1 cellular context compared by ENCODE assay signal in the genomic region with DNA sequence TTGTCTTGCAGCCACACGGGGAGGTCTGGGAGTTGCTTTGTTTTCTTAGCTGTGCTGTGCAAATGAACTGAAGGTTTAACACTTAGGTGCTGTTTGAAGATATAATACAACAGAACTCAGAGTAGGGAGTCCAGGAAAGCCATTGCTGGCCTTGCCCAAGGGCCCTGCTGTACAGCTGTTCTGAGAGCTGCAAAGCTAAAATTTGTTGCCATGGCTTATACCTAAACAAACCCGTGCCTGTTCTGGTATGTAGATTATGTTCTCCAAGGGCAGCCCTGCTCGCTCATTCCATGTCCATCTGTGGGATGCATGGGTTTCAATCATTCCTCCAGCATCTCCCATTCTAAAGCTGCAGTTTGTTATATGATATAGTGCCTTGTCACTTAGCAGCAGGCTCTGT.
TF ChIP-seq lines count a peak whose summit lies in the region.

No MANE protein-coding gene starts in this region.

TF ChIP-seq in A549, 52 proteins besides CTCF, POLR2A, EP300 and RAD21 (continued from another document):
- TF ChIP-seq, protein P1, sequence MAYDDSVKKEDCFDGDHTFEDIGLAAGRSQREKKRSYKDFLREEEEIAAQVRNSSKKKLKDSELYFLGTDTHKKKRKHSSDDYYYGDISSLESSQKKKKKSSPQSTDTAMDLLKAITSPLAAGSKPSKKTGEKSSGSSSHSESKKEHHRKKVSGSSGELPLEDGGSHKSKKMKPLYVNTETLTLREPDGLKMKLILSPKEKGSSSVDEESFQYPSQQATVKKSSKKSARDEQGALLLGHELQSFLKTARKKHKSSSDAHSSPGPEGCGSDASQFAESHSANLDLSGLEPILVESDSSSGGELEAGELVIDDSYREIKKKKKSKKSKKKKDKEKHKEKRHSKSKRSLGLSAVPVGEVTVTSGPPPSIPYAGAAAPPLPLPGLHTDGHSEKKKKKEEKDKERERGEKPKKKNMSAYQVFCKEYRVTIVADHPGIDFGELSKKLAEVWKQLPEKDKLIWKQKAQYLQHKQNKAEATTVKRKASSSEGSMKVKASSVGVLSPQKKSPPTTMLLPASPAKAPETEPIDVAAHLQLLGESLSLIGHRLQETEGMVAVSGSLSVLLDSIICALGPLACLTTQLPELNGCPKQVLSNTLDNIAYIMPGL (CRISPR knock-in tag; IDR thresholded peaks at IDR 0.05; ENCODE audit: borderline replicate concordance) = no peak
- TF ChIP-seq JUNB (IDR thresholded peaks at IDR 0.05) (no peak), RCOR1 (IDR thresholded peaks at IDR 0.05; ENCODE audit: low read depth, low read length) (no peak), BHLHE40 (IDR thresholded peaks at IDR 0.05; ENCODE audit: low read depth, low read length) (no peak), MAX (IDR thresholded peaks at IDR 0.05) (no peak), NPAS2 (CRISPR knock-in tag; IDR thresholded peaks at IDR 0.05; ENCODE audit: borderline replicate concordance) (no peak), HOXB13 (CRISPR knock-in tag; IDR thresholded peaks at IDR 0.05; ENCODE audit: low read depth) (no peak), KDM5A (IDR thresholded peaks at IDR 0.05) (no peak), RFX5 (IDR thresholded peaks at IDR 0.05) (no peak), SMC3 (IDR thresholded peaks at IDR 0.05) (no peak), ESRRA (IDR thresholded peaks at IDR 0.05; ENCODE audit: borderline replicate concordance, low read length) (no peak), MYC (IDR thresholded peaks at IDR 0.05; ENCODE audit: borderline replicate concordance, low read length) (no peak), FOSL2 (IDR thresholded peaks at IDR 0.05) (no peak), FOSL2 (CRISPR knock-in tag; IDR thresholded peaks at IDR 0.05) (no peak), PBX3 (IDR thresholded peaks at IDR 0.05) (no peak)
- TF ChIP-seq, protein P2, sequence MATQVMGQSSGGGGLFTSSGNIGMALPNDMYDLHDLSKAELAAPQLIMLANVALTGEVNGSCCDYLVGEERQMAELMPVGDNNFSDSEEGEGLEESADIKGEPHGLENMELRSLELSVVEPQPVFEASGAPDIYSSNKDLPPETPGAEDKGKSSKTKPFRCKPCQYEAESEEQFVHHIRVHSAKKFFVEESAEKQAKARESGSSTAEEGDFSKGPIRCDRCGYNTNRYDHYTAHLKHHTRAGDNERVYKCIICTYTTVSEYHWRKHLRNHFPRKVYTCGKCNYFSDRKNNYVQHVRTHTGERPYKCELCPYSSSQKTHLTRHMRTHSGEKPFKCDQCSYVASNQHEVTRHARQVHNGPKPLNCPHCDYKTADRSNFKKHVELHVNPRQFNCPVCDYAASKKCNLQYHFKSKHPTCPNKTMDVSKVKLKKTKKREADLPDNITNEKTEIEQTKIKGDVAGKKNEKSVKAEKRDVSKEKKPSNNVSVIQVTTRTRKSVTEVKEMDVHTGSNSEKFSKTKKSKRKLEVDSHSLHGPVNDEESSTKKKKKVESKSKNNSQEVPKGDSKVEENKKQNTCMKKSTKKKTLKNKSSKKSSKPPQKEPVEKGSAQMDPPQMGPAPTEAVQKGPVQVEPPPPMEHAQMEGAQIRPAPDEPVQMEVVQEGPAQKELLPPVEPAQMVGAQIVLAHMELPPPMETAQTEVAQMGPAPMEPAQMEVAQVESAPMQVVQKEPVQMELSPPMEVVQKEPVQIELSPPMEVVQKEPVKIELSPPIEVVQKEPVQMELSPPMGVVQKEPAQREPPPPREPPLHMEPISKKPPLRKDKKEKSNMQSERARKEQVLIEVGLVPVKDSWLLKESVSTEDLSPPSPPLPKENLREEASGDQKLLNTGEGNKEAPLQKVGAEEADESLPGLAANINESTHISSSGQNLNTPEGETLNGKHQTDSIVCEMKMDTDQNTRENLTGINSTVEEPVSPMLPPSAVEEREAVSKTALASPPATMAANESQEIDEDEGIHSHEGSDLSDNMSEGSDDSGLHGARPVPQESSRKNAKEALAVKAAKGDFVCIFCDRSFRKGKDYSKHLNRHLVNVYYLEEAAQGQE (IDR thresholded peaks at IDR 0.05) = no peak
